ENCODE assay signal across 25 cellular contexts in genomic region chr19:19657397-19657783, GRCh38. TPM values are rescaled to one million over a fixed set of nuclear protein-coding genes. Genes with fewer than 3 reads are reported as not detected.
DNase-seq lines count a peak whose midpoint lies in the region; ATAC-seq lines count a peak whose summit lies in the region.
"Had no signal": no experiment of that assay in that cellular context is flagged by ENCODE, and none has a peak within 500 bp of the region (broad histone marks: within the 10 kb centered on the region; RNA-seq: fewer than 3 reads in every experiment).

No MANE protein-coding gene starts in this region.

- no peaks in the 10 kb centered on the region for H3K27me3 ChIP-seq in BLaER1 treated with 17β-estradiol and CSF1 and Interleukin-3, amounts not matched to agents 10 nM and 100 nM
- no peaks in the 10 kb centered on the region for H3K27me3 ChIP-seq in H7 (ENCODE audit: control insufficient read depth, insufficient read depth, low read length)
- H3K27me3 ChIP-seq: heart right ventricle, tibial nerve had no signal

- in situ Hi-C loops in ACHN (cut with HindIII; ENCODE audit: low pct_ligation_motif_present, low pct_unique_long_range_greater_than_20kb, low sequenced_read_pairs) = no loop called here

- peaks cover 0 to 93% (median 45%) of the 10 kb centered on the region in 11 experiments; a peak in 17 of 22 replicates for H4K20me1 ChIP-seq in BLaER1 treated with 17β-estradiol and CSF1 and Interleukin-3, amounts not matched to agents 10 nM and 100 nM

- peak overlapping the region in 8 of 11 experiments; percentile 4 to 71 (median 55); a peak in 15 of 22 replicates for H3K4me2 ChIP-seq in BLaER1 treated with 17β-estradiol and CSF1 and Interleukin-3, amounts not matched to agents 10 nM and 100 nM

- peaks cover 24 to 37% (median 32%) of the 10 kb centered on the region in 10 experiments for H3K4me1 ChIP-seq in BLaER1 treated with 17β-estradiol and CSF1 and Interleukin-3, amounts not matched to agents 10 nM and 100 nM

- H3K36me3 ChIP-seq in BLaER1 treated with 17β-estradiol and CSF1 and Interleukin-3, amounts not matched to agents 10 nM and 100 nM = peaks cover 78 to 93% (median 85%) of the 10 kb centered on the region in 11 experiments
- peaks cover 64% of the 10 kb centered on the region for H3K36me3 ChIP-seq in H7 (replicated peaks; ENCODE audit: control insufficient read depth, insufficient read depth, low read length)

- H3K4me3 ChIP-seq in BLaER1 treated with 17β-estradiol and CSF1 and Interleukin-3, amounts not matched to agents 10 nM and 100 nM = no peak overlapping the region
- no peak overlapping the region for H3K4me3 ChIP-seq in H7 (ENCODE audit: insufficient read depth, low read depth, low read length)
- H3K4me3 ChIP-seq: GM12878, heart right ventricle, lower lobe of right lung, tibial nerve had no signal

- H3K9me3 ChIP-seq in BLaER1 treated with 17β-estradiol and CSF1 and Interleukin-3, amounts not matched to agents 10 nM and 100 nM (replicated peaks in 1 of 11) = no peaks in the 10 kb centered on the region
- H3K9me3 ChIP-seq: heart right ventricle, lower lobe of right lung, tibial nerve had no signal

- ATAC-seq in HG03196 (IDR thresholded peaks at IDR 0.05; ENCODE audit: unreplicated experiment) = no peak
- ATAC-seq: GM12878; heart right ventricle; lower lobe of right lung; stimulated activated naive CD8-positive, alpha-beta T cell treated with anti-CD3 and anti-CD28 coated beads, Interleukin-15, Interleukin-2, amounts not matched to agents 100 U/mL and 50 U/mL, for 24 hours had no signal

- peak overlapping the region in 4 of 11 experiments; percentile 34 to 55 (median 50); a peak in 5 of 22 replicates for H3K27ac ChIP-seq in BLaER1 treated with 17β-estradiol and CSF1 and Interleukin-3, amounts not matched to agents 10 nM and 100 nM
- H3K27ac ChIP-seq: heart right ventricle, HL-60, lower lobe of right lung, tibial nerve, VCaP had no signal

- H3K9ac ChIP-seq in BLaER1 treated with 17β-estradiol and CSF1 and Interleukin-3, amounts not matched to agents 10 nM and 100 nM = peak overlapping the region in 7 of 11 experiments; percentile 13 to 60 (median 46); a peak in 9 of 22 replicates

- DNase-seq in H7 (peak; percentile 15), amygdala (lab: John Stamatoyannopoulos, UW) (peak in 31 of 56 donors; percentile 5 to 71 (median 36)), occipital lobe (lab: John Stamatoyannopoulos, UW) (peak; percentile 61), ACHN (no peak), NCI-H2029 (lab: John Stamatoyannopoulos, UW) (no peak)
- DNase-seq in stimulated activated CD4-positive, alpha-beta T cell treated with anti-CD3 and anti-CD28 coated beads, Interleukin-12 subunit alpha, Interleukin-12 subunit beta, amount 100 ng/mL, for 4 hours = no peak
- DNase-seq: activated CD4-positive, alpha-beta memory T cell treated with anti-CD3 and anti-CD28 coated beads, Interleukin-2, amount 10 ng/mL, durations not matched to agents 7 days and 5 days; activated naive CD4-positive, alpha-beta T cell treated with anti-CD3 and anti-CD28 coated beads for 36 hours; activated T-cell treated with anti-CD3 and anti-CD28 coated beads, Interleukin-2, amount 50 U/mL, for 1 hour; GF-D8; H9; heart right ventricle; islet precursor cell; lower lobe of right lung; NCI-H1930; NCI-H526; stimulated activated CD4-positive, alpha-beta T cell treated with anti-CD3 and anti-CD28 coated beads, Interleukin-1b, Interleukin-23, amount 100 ng/mL, for 48 hours; stimulated activated naive CD8-positive, alpha-beta T cell treated with anti-CD3 and anti-CD28 coated beads, Interleukin-15, Interleukin-2, amounts not matched to agents 100 U/mL and 50 U/mL, for 24 hours; T-helper 2 cell had no signal

RNA-seq across cellular contexts. Expression of gene ATP13A1, which starts 6.1 kb away (rescaled TPM):
- total RNA-seq in H7 (2014; rRNA removed; shearing (Covaris generic)) = 36.2 and 40.6 TPM in 2 replicates
- total RNA-seq in occipital lobe = 19.8 TPM

RNA-seq across cellular contexts. Expression of gene ZNF101, which starts 11.2 kb away (rescaled TPM):
- 24.1 and 24.9 TPM in 2 replicates for total RNA-seq in H7 (2014; rRNA removed; shearing (Covaris generic))
- 12.2 TPM for total RNA-seq in occipital lobe

RNA-seq across cellular contexts. Expression of gene GMIP, which starts 13.9 kb away (rescaled TPM):
- 6.6 and 6.7 TPM in 2 replicates for total RNA-seq in H7 (2014; rRNA removed; shearing (Covaris generic))
- total RNA-seq in occipital lobe = 14.3 TPM

RNA-seq across cellular contexts. Expression of gene LPAR2, which starts 29.4 kb away (rescaled TPM):
- total RNA-seq in H7 (2014; rRNA removed; shearing (Covaris generic)) = 44.0 and 45.0 TPM in 2 replicates
- 13.3 TPM for total RNA-seq in occipital lobe

RNA-seq across cellular contexts. Expression of gene PBX4, which starts 38.9 kb away (rescaled TPM):
- 0.94 and 2.7 TPM in 2 replicates for total RNA-seq in H7 (2014; rRNA removed; shearing (Covaris generic))
- 14.8 TPM for total RNA-seq in occipital lobe

Comparison
In these comparisons a context has a peak if more than half of its experiments do, and no peak if none do; other contexts are left out.
1. DNase-seq: peak in H7 (single experiment), amygdala (31 of 56) and occipital lobe (single experiment); none in stimulated activated CD4-positive, alpha-beta T cell treated with anti-CD3 and anti-CD28 coated beads, Interleukin-12 subunit alpha, Interleukin-12 subunit beta, amount 100 ng/mL, for 4 hours (single experiment), ACHN (single experiment) and NCI-H2029 (single experiment).